14 cellular contexts compared by ENCODE assay signal in the genomic region with DNA sequence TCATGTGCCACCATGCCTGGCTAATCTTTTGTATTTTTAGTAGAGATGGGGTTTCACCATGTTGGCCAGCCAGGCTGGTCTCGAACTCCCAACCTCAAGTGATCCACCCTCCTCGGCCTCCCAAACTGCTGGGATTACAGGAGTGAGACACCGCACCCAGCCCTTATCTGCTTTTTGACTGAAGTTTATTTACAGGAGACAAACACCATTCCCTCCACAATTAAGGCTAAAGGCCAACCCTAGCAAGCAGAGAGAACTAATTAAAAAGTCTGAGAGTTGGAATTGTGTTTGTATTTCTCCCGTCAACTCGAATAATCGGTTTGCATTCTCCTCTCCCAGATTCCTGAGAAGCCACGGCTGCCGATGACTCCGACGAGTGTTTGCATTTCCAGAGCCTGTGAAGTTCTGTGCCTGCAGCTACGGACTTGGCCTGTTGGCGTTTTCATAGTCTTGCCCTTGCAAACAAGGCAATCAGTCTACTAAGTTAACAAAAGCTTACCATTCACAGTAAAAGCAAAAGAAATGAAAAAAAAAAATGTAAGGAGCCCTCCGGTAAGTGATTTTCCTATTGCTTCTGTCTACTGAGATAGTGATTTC.
DNase-seq lines count a peak whose midpoint lies in the region; ATAC-seq, FAIRE-seq and TF ChIP-seq lines count a peak whose summit lies in the region.
"Had no signal": no experiment of that assay in that cellular context is flagged by ENCODE, and none has a peak within 500 bp of the region (broad histone marks: within the 10 kb centered on the region; RNA-seq: fewer than 3 reads in every experiment).

No MANE protein-coding gene starts in this region.

- DNase-seq in COLO829 (ENCODE audit: low spot score) = peak; percentile 63
- peak; percentile 36 for DNase-seq in LoVo (ENCODE audit: low spot score)
- DNase-seq in H1 (ENCODE audit: low read depth in 1 of 2, low spot score in 2 of 2) = peak in 1 of 2 experiments; percentile 44
- DNase-seq in mesenchymal stem cell = peak; percentile 42
- no peak for DNase-seq in CD8-positive, alpha-beta memory T cell
- DNase-seq in RCC 7860 (ENCODE audit: low spot score) = no peak
- no peak for DNase-seq in activated CD8-positive, alpha-beta T cell treated with anti-CD3 and anti-CD28 coated beads for 36 hours
- DNase-seq: activated CD4-positive, alpha-beta memory T cell treated with anti-CD3 and anti-CD28 coated beads, Interleukin-2, amount 10 ng/mL, durations not matched to agents 7 days and 5 days; activated gamma-delta T cell; MM.1S; PC-9; right cardiac atrium had no signal

- no peak overlapping the region for H2AK5ac ChIP-seq in H1 (ENCODE audit: low read depth, low read length)
- no peak overlapping the region for H2AK5ac ChIP-seq in mesenchymal stem cell (ENCODE audit: low read length, severe bottlenecking)

- H3K18ac ChIP-seq in H1 (ENCODE audit: extremely low read depth, low read length) (no peak overlapping the region), mesenchymal stem cell (ENCODE audit: low read depth in 1 of 2, low read length in 2 of 2) (no peak overlapping the region)

- intact Hi-C loops in activated CD8-positive, alpha-beta T cell treated with anti-CD3 and anti-CD28 coated beads for 36 hours (cut with micrococcal nuclease) = no loop called here

- H2BK12ac ChIP-seq in H1 (ENCODE audit: low read depth, low read length) (no peak overlapping the region), mesenchymal stem cell (ENCODE audit: low read length in 2 of 2) (no peak overlapping the region)

- no peak for ATAC-seq in GM21526 (IDR thresholded peaks at IDR 0.05; ENCODE audit: low FRiP score, unreplicated experiment)
- ATAC-seq in activated CD8-positive, alpha-beta T cell treated with anti-CD3 and anti-CD28 coated beads for 36 hours = no peak
- ATAC-seq: right cardiac atrium had no signal

- no peak overlapping the region for H3K4me2 ChIP-seq in H1 (ENCODE audit: insufficient read depth in 1 of 2, low read depth in 2 of 2, low read length in 2 of 2)
- no peak overlapping the region for H3K4me2 ChIP-seq in mesenchymal stem cell (ENCODE audit: low read length, poor library complexity, severe bottlenecking)
- H3K4me2 ChIP-seq: PC-9 had no signal

- FAIRE-seq in H1 (lab: Jason Lieb, UNC) (peak; percentile 82), RCC 7860 (lab: Jason Lieb, UNC) (no peak)

- no peak overlapping the region for H3K4me3 ChIP-seq in H1 (ENCODE audit: extremely low read depth in 1 of 4, insufficient read depth in 2 of 4, low read depth in 3 of 4, low read length in 4 of 4)
- H3K4me3 ChIP-seq in mesenchymal stem cell (ENCODE audit: insufficient read depth in 1 of 2, low read depth in 1 of 2, low read length in 2 of 2) = no peak overlapping the region
- no peak overlapping the region for H3K4me3 ChIP-seq in CD8-positive, alpha-beta memory T cell (ENCODE audit: low read length)
- H3K4me3 ChIP-seq: esophagus muscularis mucosa, PC-9 had no signal

- H3K36me3 ChIP-seq in H1 (ENCODE audit: control insufficient read depth in 2 of 4, insufficient read depth in 4 of 4, low read length in 3 of 4) (no peaks in the 10 kb centered on the region), mesenchymal stem cell (ENCODE audit: control insufficient read depth in 1 of 2, insufficient read depth in 2 of 2, low read depth in 1 of 2, low read length in 2 of 2) (no peaks in the 10 kb centered on the region)
- no peaks in the 10 kb centered on the region for H3K36me3 ChIP-seq in CD8-positive, alpha-beta memory T cell (ENCODE audit: insufficient read depth, low read length)
- H3K36me3 ChIP-seq: esophagus muscularis mucosa had no signal

- H3K9ac ChIP-seq in H1 (replicated peaks in 1 of 4; ENCODE audit: extremely low read depth in 1 of 4, low read depth in 3 of 4, low read length in 3 of 4) (no peak overlapping the region), mesenchymal stem cell (ENCODE audit: low read length) (no peak overlapping the region)

- WGBS in H1 (ENCODE audit: extremely low coverage in 1 of 2, insufficient coverage in 1 of 2, insufficient read length in 1 of 2, insufficient replicate concordance in 2 of 2, low coverage in 1 of 2, low lambda C conversion rate in 2 of 2, missing lambda C conversion rate in 1 of 2), 2 experiments = 62% methylated on average over 13 of the region's 13 CpGs; no CpG with 5 or more reads in 1 of the 2 experiments
- WGBS in mesenchymal stem cell = 46% methylated on average over 11 of the region's 13 CpGs

- no peaks in the 10 kb centered on the region for H3K79me2 ChIP-seq in H1 (ENCODE audit: control insufficient read depth in 1 of 2, insufficient read depth in 2 of 2, low read length in 2 of 2)

- no peak overlapping the region for H3K4me3 Mint-ChIP-seq in CD8-positive, alpha-beta memory T cell
- H3K4me3 Mint-ChIP-seq in activated CD8-positive, alpha-beta T cell treated with anti-CD3 and anti-CD28 coated beads for 36 hours = no peak overlapping the region
- H3K4me3 Mint-ChIP-seq: activated CD4-positive, alpha-beta memory T cell treated with anti-CD3 and anti-CD28 coated beads, Interleukin-2, amount 10 ng/mL, durations not matched to agents 7 days and 5 days had no signal

- H3K23me2 ChIP-seq in H1 (ENCODE audit: low read depth, low read length) = no peaks in the 10 kb centered on the region

- H4K8ac ChIP-seq in H1 (ENCODE audit: extremely low read depth, insufficient read depth, low read length) (no peak overlapping the region), mesenchymal stem cell (ENCODE audit: low read length) (no peak overlapping the region)

- H3K79me1 ChIP-seq in H1 (ENCODE audit: low read depth, low read length) (no peaks in the 10 kb centered on the region), mesenchymal stem cell (replicated peaks; ENCODE audit: low read length, poor library complexity, severe bottlenecking) (no peaks in the 10 kb centered on the region)

- no peaks in the 10 kb centered on the region for H4K20me1 ChIP-seq in H1 (replicated peaks in 1 of 2; ENCODE audit: control insufficient read depth in 1 of 2, insufficient read depth in 2 of 2, low read length in 2 of 2)

- H3K4ac ChIP-seq in H1 (replicated peaks; ENCODE audit: insufficient read length, low read depth, low read length) = no peak overlapping the region
- no peak overlapping the region for H3K4ac ChIP-seq in mesenchymal stem cell (ENCODE audit: low read depth in 1 of 2, low read length in 2 of 2)

- no peaks in the 10 kb centered on the region for H3K36me3 Mint-ChIP-seq in CD8-positive, alpha-beta memory T cell
- no peaks in the 10 kb centered on the region for H3K36me3 Mint-ChIP-seq in activated CD8-positive, alpha-beta T cell treated with anti-CD3 and anti-CD28 coated beads for 36 hours (ENCODE audit: low read depth)

- H3K14ac ChIP-seq in H1 (ENCODE audit: insufficient read length) (no peak overlapping the region), mesenchymal stem cell (ENCODE audit: low read length in 2 of 2) (no peak overlapping the region)

- no peak overlapping the region for H2BK20ac ChIP-seq in H1 (ENCODE audit: low read length)

- no peak for TF ChIP-seq POLR2A in H1 (IDR thresholded peaks at IDR 0.05; ENCODE audit: control extremely low read depth in 1 of 2, low read depth in 2 of 2, low read length in 2 of 2)

- peak in 1 of 2 experiments; percentile 12; a peak in 1 of 4 replicates for TF ChIP-seq RAD21 in H1 (IDR thresholded peaks at IDR 0.05 in 1 of 2, conservative IDR thresholded peaks at IDR 0.05 in 1 of 2; ENCODE audit: low read depth in 2 of 2, low read length in 2 of 2)

- H4K91ac ChIP-seq in H1 (replicated peaks; ENCODE audit: insufficient read length, low read length) (no peak overlapping the region), mesenchymal stem cell (ENCODE audit: low read length) (no peak overlapping the region)

- no peak overlapping the region for H2BK15ac ChIP-seq in H1 (ENCODE audit: low read length)
- no peak overlapping the region for H2BK15ac ChIP-seq in mesenchymal stem cell (ENCODE audit: low read depth, poor library complexity, severe bottlenecking)

- H3K27ac ChIP-seq in H1 (ENCODE audit: low read depth, low read length) = no peak overlapping the region
- H3K27ac ChIP-seq in mesenchymal stem cell (ENCODE audit: low read length, poor library complexity, severe bottlenecking) = no peak overlapping the region
- H3K27ac ChIP-seq in CD8-positive, alpha-beta memory T cell (ENCODE audit: low read depth, low read length) = no peak overlapping the region
- H3K27ac ChIP-seq: esophagus muscularis mucosa, PC-9 had no signal

- H2BK120ac ChIP-seq in H1 (replicated peaks; ENCODE audit: low read depth, low read length) (no peak overlapping the region), mesenchymal stem cell (ENCODE audit: low read depth, low read length) (no peak overlapping the region)

- H3K27me3 ChIP-seq in H1 (replicated peaks in 1 of 4; ENCODE audit: control insufficient read depth in 3 of 4, extremely low read depth in 1 of 4, insufficient read depth in 3 of 4, low read length in 3 of 4) = no peaks in the 10 kb centered on the region
- H3K27me3 ChIP-seq in mesenchymal stem cell (ENCODE audit: control insufficient read depth in 1 of 2, insufficient read depth in 1 of 2, low read length in 2 of 2) = peaks cover under 1 to 50% of the 10 kb centered on the region in 2 experiments
- H3K27me3 ChIP-seq in CD8-positive, alpha-beta memory T cell (ENCODE audit: insufficient read depth, low read length, poor library complexity, severe bottlenecking) = no peaks in the 10 kb centered on the region

- H3K9me3 ChIP-seq in H1 (ENCODE audit: insufficient read depth in 2 of 2, low read depth in 1 of 2, low read length in 1 of 2) (no peaks in the 10 kb centered on the region), mesenchymal stem cell (ENCODE audit: control insufficient read depth, low read length) (no peaks in the 10 kb centered on the region)
- H3K9me3 ChIP-seq in CD8-positive, alpha-beta memory T cell (ENCODE audit: low read length) = no peaks in the 10 kb centered on the region

- no peak overlapping the region for H3K56ac ChIP-seq in H1 (replicated peaks; ENCODE audit: insufficient read length, low read depth, low read length)

- H3K4me1 ChIP-seq in H1 (replicated peaks in 1 of 4; ENCODE audit: control insufficient read depth in 3 of 4, insufficient read depth in 4 of 4, low read length in 3 of 4) (peaks cover 0 to 10% (median 2%) of the 10 kb centered on the region in 4 experiments; a peak in 4 of 7 replicates), mesenchymal stem cell (ENCODE audit: control insufficient read depth, insufficient read depth, low read depth, low read length) (no peaks in the 10 kb centered on the region)
- no peaks in the 10 kb centered on the region for H3K4me1 ChIP-seq in CD8-positive, alpha-beta memory T cell (ENCODE audit: insufficient read depth, low read length)
- H3K4me1 ChIP-seq: esophagus muscularis mucosa had no signal

- no peak overlapping the region for H3K27ac Mint-ChIP-seq in CD8-positive, alpha-beta memory T cell
- no peak overlapping the region for H3K27ac Mint-ChIP-seq in activated CD8-positive, alpha-beta T cell treated with anti-CD3 and anti-CD28 coated beads for 36 hours
- H3K27ac Mint-ChIP-seq: activated CD4-positive, alpha-beta memory T cell treated with anti-CD3 and anti-CD28 coated beads, Interleukin-2, amount 10 ng/mL, durations not matched to agents 7 days and 5 days had no signal

- H3K27me3 Mint-ChIP-seq in CD8-positive, alpha-beta memory T cell = peaks cover 6 to 10% of the 10 kb centered on the region in 2 donors
- H3K27me3 Mint-ChIP-seq in activated CD8-positive, alpha-beta T cell treated with anti-CD3 and anti-CD28 coated beads for 36 hours = peaks cover 8% of the 10 kb centered on the region

- no peak for TF ChIP-seq EP300 in H1 (IDR thresholded peaks at IDR 0.05; ENCODE audit: borderline replicate concordance in 1 of 2, low read depth in 2 of 2, low read length in 2 of 2)

- H3K23ac ChIP-seq in H1 (ENCODE audit: insufficient read length) = no peak overlapping the region
- no peak overlapping the region for H3K23ac ChIP-seq in mesenchymal stem cell (ENCODE audit: low read length in 2 of 2)

- CTCF ChIA-PET in H1 (lab: Charles Lee; ENCODE audit: partially characterized antibody) = interaction anchor here (0.6 to 2.1 kb wide), 12 partner anchors 8 to 270 kb away, joined by 3 to 7 read pairs (median 4); no protein-coding TSS in a partner anchor
- CTCF ChIA-PET in CD8-positive, alpha-beta memory T cell (lab: Charles Lee) = no interaction called here
- CTCF ChIA-PET in activated CD8-positive, alpha-beta T cell treated with anti-CD3 and anti-CD28 coated beads for 36 hours (lab: Charles Lee) = interaction anchor here (1.0 kb wide), 1 partner anchor 8 kb away, joined by 3 read pairs; no protein-coding TSS in a partner anchor

- H3K4me1 Mint-ChIP-seq in CD8-positive, alpha-beta memory T cell = no peaks in the 10 kb centered on the region
- no peaks in the 10 kb centered on the region for H3K4me1 Mint-ChIP-seq in activated CD8-positive, alpha-beta T cell treated with anti-CD3 and anti-CD28 coated beads for 36 hours (ENCODE audit: low read depth)
- H3K4me1 Mint-ChIP-seq: activated CD4-positive, alpha-beta memory T cell treated with anti-CD3 and anti-CD28 coated beads, Interleukin-2, amount 10 ng/mL, durations not matched to agents 7 days and 5 days had no signal

- peaks cover 0 to 14% (median 5%) of the 10 kb centered on the region in 5 donors for H3K9me3 Mint-ChIP-seq in CD8-positive, alpha-beta memory T cell
- no peaks in the 10 kb centered on the region for H3K9me3 Mint-ChIP-seq in activated CD8-positive, alpha-beta T cell treated with anti-CD3 and anti-CD28 coated beads for 36 hours
- H3K9me3 Mint-ChIP-seq: activated CD4-positive, alpha-beta memory T cell treated with anti-CD3 and anti-CD28 coated beads, Interleukin-2, amount 10 ng/mL, durations not matched to agents 7 days and 5 days had no signal

- no peak overlapping the region for H2AFZ ChIP-seq in H1 (ENCODE audit: low read length)
- H2AFZ ChIP-seq in mesenchymal stem cell (ENCODE audit: low read depth, low read length) = no peak overlapping the region
- H2AFZ ChIP-seq: PC-9 had no signal

- POLR2A ChIA-PET in H1 (lab: Charles Lee; ENCODE audit: partially characterized antibody) = interaction anchor here (0.6 to 1.7 kb wide), 7 partner anchors 11 to 129 kb away, joined by 3 to 6 read pairs (median 4); no protein-coding TSS in a partner anchor
- POLR2A ChIA-PET in CD8-positive, alpha-beta memory T cell (lab: Charles Lee) = no interaction called here
- POLR2A ChIA-PET in activated CD8-positive, alpha-beta T cell treated with anti-CD3 and anti-CD28 coated beads for 36 hours (lab: Charles Lee) = no interaction called here

- H2BK5ac ChIP-seq in H1 (ENCODE audit: low read depth, low read length) (no peak overlapping the region), mesenchymal stem cell (ENCODE audit: low read depth, low read length, poor library complexity, severe bottlenecking) (no peak overlapping the region)

- TF ChIP-seq CTCF in H1 (IDR thresholded peaks at IDR 0.05; ENCODE audit: control extremely low read depth in 1 of 3, insufficient read depth in 1 of 3, low read depth in 1 of 3, low read length in 3 of 3) = peak in 1 of 3 experiments; percentile 13; a peak in 1 of 4 replicates
- TF ChIP-seq CTCF in activated CD8-positive, alpha-beta T cell treated with anti-CD3 and anti-CD28 coated beads for 36 hours (IDR thresholded peaks at IDR 0.05) = no peak

- H4K5ac ChIP-seq in H1 (ENCODE audit: insufficient read length, low read depth, low read length) = no peak overlapping the region

Comparison
In these comparisons a context has a peak if more than half of its experiments do, and no peak if none do; other contexts are left out.
1. DNase-seq: peak in COLO829 (single experiment), LoVo (single experiment) and mesenchymal stem cell (single experiment); none in CD8-positive, alpha-beta memory T cell (0 of 5), RCC 7860 (single experiment) and activated CD8-positive, alpha-beta T cell treated with anti-CD3 and anti-CD28 coated beads for 36 hours (single experiment).